Comparison of ENCODE assay signal across 13 cellular contexts in genomic region chr3:161163297-161163696, GRCh38. TPM values are rescaled to one million over a fixed set of nuclear protein-coding genes. Genes with fewer than 3 reads are reported as not detected.
DNase-seq lines count a peak whose midpoint lies in the region; ATAC-seq, FAIRE-seq and TF ChIP-seq lines count a peak whose summit lies in the region.
"Had no signal": no experiment of that assay in that cellular context is flagged by ENCODE, and none has a peak within 500 bp of the region (broad histone marks: within the 10 kb centered on the region; RNA-seq: fewer than 3 reads in every experiment).

No MANE protein-coding gene starts in this region.

- no peak overlapping the region for H3K27ac Mint-ChIP-seq in activated T-cell treated with anti-CD3 and anti-CD28 coated beads, Interleukin-2, amount 50 U/mL, for 24 hours
- H3K27ac Mint-ChIP-seq: activated naive CD4-positive, alpha-beta T cell treated with anti-CD3 and anti-CD28 coated beads, Interleukin-2, amount 50 U/mL, for 24 hours; IgD-negative memory B cell; T-cell had no signal

- peaks cover 7% of the 10 kb centered on the region for H3K9me3 ChIP-seq in DND-41 (ENCODE audit: insufficient read depth, low read length, severe bottlenecking)
- no peaks in the 10 kb centered on the region for H3K9me3 ChIP-seq in pancreas

- DNase-seq in DND-41 (peak; percentile 9), LHCN-M2 (ENCODE audit: low read depth) (peak; percentile 81), amniotic epithelial cell (ENCODE audit: low read depth) (peak; percentile 98), kidney epithelial cell (ENCODE audit: low read depth) (peak; percentile 90), pancreas (no peak), cerebellum (ENCODE audit: low spot score) (no peak)
- no peak for DNase-seq in activated T-cell treated with anti-CD3 and anti-CD28 coated beads, Interleukin-2, amount 50 U/mL, for 24 hours
- DNase-seq: heart right ventricle, T-cell had no signal

- no peaks in the 10 kb centered on the region for H3K27me3 ChIP-seq in DND-41 (ENCODE audit: insufficient read depth, low read length, poor library complexity)
- no peaks in the 10 kb centered on the region for H3K27me3 ChIP-seq in kidney epithelial cell (ENCODE audit: control insufficient read depth, insufficient read depth, low read length)
- no peaks in the 10 kb centered on the region for H3K27me3 ChIP-seq in pancreas
- H3K27me3 ChIP-seq: heart right ventricle had no signal

- FAIRE-seq in pancreas (lab: Jason Lieb, UNC) = no peak

- intact Hi-C loops in pancreas (cut with DNase I) = no loop called here

- H3K27ac ChIP-seq in DND-41 (ENCODE audit: low read length) (no peak overlapping the region), pancreas (no peak overlapping the region)
- H3K27ac ChIP-seq: heart right ventricle, parathyroid adenoma had no signal

- peaks cover 8% of the 10 kb centered on the region for H3K27me3 Mint-ChIP-seq in activated T-cell treated with anti-CD3 and anti-CD28 coated beads, Interleukin-2, amount 50 U/mL, for 24 hours
- H3K27me3 Mint-ChIP-seq: IgD-negative memory B cell had no signal

- H3K4me1 ChIP-seq in DND-41 (ENCODE audit: insufficient read depth, low read length) (no peaks in the 10 kb centered on the region), pancreas (no peaks in the 10 kb centered on the region)
- H3K4me1 ChIP-seq: heart right ventricle, parathyroid adenoma had no signal

- ATAC-seq in DND-41 (ENCODE audit: insufficient read depth, low read depth) (peak; percentile 47; the same call in 2 of the 3 replicates), pancreas (no peak), HG03175 (IDR thresholded peaks at IDR 0.05; ENCODE audit: unreplicated experiment) (no peak)
- ATAC-seq: heart right ventricle, T-cell had no signal

- peaks cover 16% of the 10 kb centered on the region for H3K9me3 Mint-ChIP-seq in activated T-cell treated with anti-CD3 and anti-CD28 coated beads, Interleukin-2, amount 50 U/mL, for 24 hours

- H3K9ac ChIP-seq in DND-41 (ENCODE audit: low read depth, low read length) = no peak overlapping the region
- H3K9ac ChIP-seq: parathyroid adenoma had no signal

- no peaks in the 10 kb centered on the region for H3K79me2 ChIP-seq in DND-41 (ENCODE audit: insufficient read depth, low read length)
- H3K79me2 ChIP-seq: parathyroid adenoma had no signal

- H3K36me3 ChIP-seq in DND-41 (ENCODE audit: insufficient read depth, low read length) (no peaks in the 10 kb centered on the region), kidney epithelial cell (ENCODE audit: control insufficient read depth, insufficient read depth, low read length) (no peaks in the 10 kb centered on the region), pancreas (no peaks in the 10 kb centered on the region)
- H3K36me3 ChIP-seq: heart right ventricle had no signal

- H3K4me3 ChIP-seq in DND-41 (ENCODE audit: low read depth in 1 of 2, low read length in 2 of 2) (no peak overlapping the region), kidney epithelial cell (ENCODE audit: low read depth, low read length) (no peak overlapping the region), pancreas (no peak overlapping the region)
- H3K4me3 ChIP-seq: heart right ventricle had no signal

- no peak overlapping the region for H2AFZ ChIP-seq in DND-41 (ENCODE audit: low read depth, low read length)
- H2AFZ ChIP-seq: parathyroid adenoma had no signal

- H3K4me3 Mint-ChIP-seq in activated T-cell treated with anti-CD3 and anti-CD28 coated beads, Interleukin-2, amount 50 U/mL, for 24 hours = no peak overlapping the region
- H3K4me3 Mint-ChIP-seq: activated naive CD4-positive, alpha-beta T cell treated with anti-CD3 and anti-CD28 coated beads, Interleukin-2, amount 50 U/mL, for 24 hours; IgD-negative memory B cell; T-cell had no signal

- H3K36me3 Mint-ChIP-seq in activated T-cell treated with anti-CD3 and anti-CD28 coated beads, Interleukin-2, amount 50 U/mL, for 24 hours (ENCODE audit: low read depth) = no peaks in the 10 kb centered on the region
- H3K36me3 Mint-ChIP-seq: activated naive CD4-positive, alpha-beta T cell treated with anti-CD3 and anti-CD28 coated beads, Interleukin-2, amount 50 U/mL, for 24 hours; IgD-negative memory B cell; T-cell had no signal

- H3K4me2 ChIP-seq in DND-41 (ENCODE audit: insufficient read depth, low read length) = no peak overlapping the region

- 39 to 50% methylated on average over 1 of the region's 1 CpG for WGBS in pancreas, 2 donors

- H4K20me1 ChIP-seq in DND-41 (ENCODE audit: insufficient read depth, low read length) = no peaks in the 10 kb centered on the region

- no peak for TF ChIP-seq CTCF in DND-41 (IDR thresholded peaks at IDR 0.05; ENCODE audit: borderline replicate concordance, extremely low read depth, low read length, poor library complexity, severe bottlenecking)
- no peak for TF ChIP-seq CTCF in kidney epithelial cell (IDR thresholded peaks at IDR 0.05; ENCODE audit: insufficient read depth, low read length, poor library complexity, severe bottlenecking)
- TF ChIP-seq CTCF in pancreas (IDR thresholded peaks at IDR 0.05) = no peak

- no peaks in the 10 kb centered on the region for H3K4me1 Mint-ChIP-seq in activated T-cell treated with anti-CD3 and anti-CD28 coated beads, Interleukin-2, amount 50 U/mL, for 24 hours (ENCODE audit: low read depth)
- H3K4me1 Mint-ChIP-seq: activated naive CD4-positive, alpha-beta T cell treated with anti-CD3 and anti-CD28 coated beads, Interleukin-2, amount 50 U/mL, for 24 hours; IgD-negative memory B cell; T-cell had no signal

RNA-seq across cellular contexts. Expression of gene NMD3, which starts 57.8 kb away (rescaled TPM):
- total RNA-seq in LHCN-M2 (2014; rRNA removed) = 43.2 and 53.2 TPM in 2 replicates
- 20.0 TPM for polyA plus RNA-seq in LHCN-M2 (2012)
- 53.9 and 66.0 TPM in 2 replicates for total RNA-seq in kidney epithelial cell
- 10 to 100 TPM; 37.3 to 54.5 (median 45.6) TPM for total RNA-seq in pancreas
- 10 to 100 TPM; 15.7 to 19.2 TPM for polyA plus RNA-seq in pancreas
- total RNA-seq in cerebellum = 74.4 TPM

RNA-seq across cellular contexts. Expression of gene B3GALNT1, which starts 58.1 kb away (rescaled TPM):
- total RNA-seq in LHCN-M2 (2014; rRNA removed) (3.1 and 6.4 TPM in 2 replicates), kidney epithelial cell (22.5 and 29.0 TPM in 2 replicates), pancreas (1 to 10 TPM; 4.2 to 7.7 (median 5.0) TPM), cerebellum (96.6 TPM)
- polyA plus RNA-seq in LHCN-M2 (2012) = 1.9 TPM
- 1 to 10 TPM; 2.0 to 5.7 TPM for polyA plus RNA-seq in pancreas

Comparison
In these comparisons a context has a peak if more than half of its experiments do, and no peak if none do; other contexts are left out.
1. DNase-seq: peak in DND-41 (single experiment), LHCN-M2 (single experiment), amniotic epithelial cell (single experiment) and kidney epithelial cell (single experiment); none in pancreas (0 of 6), cerebellum (single experiment) and activated T-cell treated with anti-CD3 and anti-CD28 coated beads, Interleukin-2, amount 50 U/mL, for 24 hours (single experiment).